28 cellular contexts compared by ENCODE assay signal in the genomic region with DNA sequence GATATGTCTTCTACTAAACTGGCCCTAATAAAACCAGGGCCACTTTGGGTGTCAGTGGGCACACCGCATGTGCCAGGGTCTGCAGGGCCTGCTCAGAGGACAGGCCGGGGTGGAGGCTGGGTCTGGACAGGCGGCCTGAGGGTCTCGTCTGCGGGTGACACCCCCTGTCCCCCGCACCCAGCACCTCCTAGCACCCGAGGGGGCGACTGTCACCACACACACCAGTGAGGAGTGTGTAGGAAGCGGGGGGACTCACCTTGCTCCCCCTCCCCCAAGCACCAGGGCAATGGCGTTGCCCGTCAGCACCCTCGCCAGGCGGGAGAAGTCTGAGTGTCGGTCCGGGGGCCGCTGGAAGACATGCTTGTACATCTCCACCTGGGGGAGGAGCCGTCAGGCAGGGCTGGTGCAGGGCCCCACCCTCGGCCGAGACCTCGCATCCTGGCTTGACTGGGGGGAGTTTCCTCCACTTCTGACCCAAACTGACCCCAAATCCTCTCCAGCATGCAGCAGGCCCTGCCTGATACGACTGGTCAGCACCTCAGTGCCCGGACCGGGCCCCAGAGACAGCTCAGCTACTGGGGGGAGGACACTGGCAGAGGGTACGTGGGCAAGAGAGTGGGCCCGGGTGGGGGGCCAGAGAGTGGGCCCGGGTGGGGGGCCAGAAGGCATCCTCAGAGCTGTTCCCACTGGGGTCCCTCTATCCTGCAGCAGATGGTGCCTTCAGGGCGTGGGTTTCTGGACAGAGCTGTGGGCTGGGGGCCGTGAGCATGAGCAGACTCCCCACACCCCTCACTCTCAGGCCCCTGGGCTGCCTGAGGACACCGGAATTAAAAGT. TPM values are rescaled to one million over a fixed set of nuclear protein-coding genes. Genes with fewer than 3 reads are reported as not detected.
"Had no signal": no experiment of that assay in that cellular context is flagged by ENCODE, and none has a peak within 500 bp of the region (broad histone marks: within the 10 kb centered on the region; RNA-seq: fewer than 3 reads in every experiment).

No MANE protein-coding gene starts in this region.

- ATAC-seq: left colon; natural killer cell; stimulated activated memory B cell treated with anti-CD40 and anti-IgM and Interleukin-4, amounts not matched to agents 10 μg/mL and 1 μg/mL and 100 μg/mL, for 72 hours; T-helper 17 cell had no signal

- H3K27ac ChIP-seq: breast epithelium, esophagus squamous epithelium, lower lobe of right lung, neural progenitor cell, suprapubic skin, tibial nerve had no signal

- H3K27me3 ChIP-seq: breast epithelium, esophagus squamous epithelium, neural progenitor cell, suprapubic skin, tibial nerve had no signal

- DNase-seq: activated CD4-positive, alpha-beta memory T cell treated with anti-CD3 and anti-CD28 coated beads, Interleukin-2, amount 10 ng/mL, durations not matched to agents 7 days and 5 days; activated CD4-positive, alpha-beta T cell treated with anti-CD3 and anti-CD28 coated beads, Interleukin-2, amount 10 ng/mL, durations not matched to agents 24 days and 14 days; activated CD4-positive, CD25-positive, alpha-beta regulatory T cell treated with anti-CD3 and anti-CD28 coated beads, Interleukin-2, amount 50 U/mL, for 72 hours; activated CD8-positive, alpha-beta memory T cell treated with anti-CD3 and anti-CD28 coated beads, Interleukin-2, amount 50 U/mL, for 48 hours; activated gamma-delta T cell treated with Interleukin-2 at 50 U/mL for 16 hours; activated T-cell treated with anti-CD3 and anti-CD28 coated beads, Interleukin-2, amount 50 U/mL, for 24 hours; dermis blood vessel endothelial cell; effector CD4-positive, alpha-beta T cell; esophagus squamous epithelium; foreskin melanocyte; lower lobe of right lung; mesenchymal stem cell; natural killer cell; small intestine; stimulated activated CD4-positive, alpha-beta T cell treated with anti-CD3 and anti-CD28 coated beads, Interleukin-1b, Interleukin-23, amount 100 ng/mL, for 48 hours; stimulated activated CD4-positive, alpha-beta T cell treated with anti-CD3 and anti-CD28 coated beads, Interleukin-4, amount 100 ng/mL, for 4 hours; stimulated activated CD8-positive, alpha-beta memory T cell treated with anti-CD3 and anti-CD28 coated beads, Interleukin-4, amount 100 ng/mL, for 48 hours; T-helper 17 cell; T1000 had no signal

- H3K4me1 ChIP-seq: breast epithelium, neural progenitor cell had no signal

- H3K36me3 ChIP-seq: breast epithelium, esophagus squamous epithelium, lower lobe of right lung, neural progenitor cell had no signal

- H3K4me3 ChIP-seq: breast epithelium, esophagus squamous epithelium, lower lobe of right lung, neural progenitor cell, suprapubic skin, tibial nerve had no signal

RNA-seq across cellular contexts. Expression of a gene that starts 36.8 kb away (rescaled TPM):
- total RNA-seq: activated CD4-positive, alpha-beta memory T cell treated with anti-CD3 and anti-CD28 coated beads, Interleukin-2, amount 10 ng/mL, durations not matched to agents 7 days and 5 days; activated CD4-positive, alpha-beta T cell treated with anti-CD3 and anti-CD28 coated beads, Interleukin-2, amount 10 ng/mL, durations not matched to agents 24 days and 14 days; esophagus squamous epithelium; natural killer cell; omental fat pad; sciatic nerve; suprapubic skin; T-helper 17 cell; tibial nerve; ureter had no signal
